Comparison of ENCODE assay signal across 8 cellular contexts in genomic region chr22:38873469-38874411, GRCh38. TPM values are rescaled to one million over a fixed set of nuclear protein-coding genes. Genes with fewer than 3 reads are reported as not detected.
A peak's percentile ranks its signal among the peaks of the same experiment; 100 is the strongest.
DNase-seq lines count a peak whose midpoint lies in the region; FAIRE-seq and TF ChIP-seq lines count a peak whose summit lies in the region.

No MANE protein-coding gene starts in this region.

- H3K27me3 ChIP-seq in BLaER1 = peaks cover 6% of the 10 kb centered on the region; the same call in 1 of the 2 replicates
- no peaks in the 10 kb centered on the region for H3K27me3 ChIP-seq in effector memory CD4-positive, alpha-beta T cell (replicated peaks; ENCODE audit: control insufficient read depth, insufficient read depth, low read length, poor library complexity, severe bottlenecking)

- peaks cover 10% of the 10 kb centered on the region for H3K36me3 ChIP-seq in BLaER1
- H3K36me3 ChIP-seq in effector memory CD4-positive, alpha-beta T cell (ENCODE audit: control insufficient read depth, insufficient read depth, low read length) = peaks cover 6% of the 10 kb centered on the region

- H3K36me3 Mint-ChIP-seq in IgD-negative memory B cell = no peaks in the 10 kb centered on the region

- peaks cover 17 to 24% (median 21%) of the 10 kb centered on the region in 3 donors for H3K4me1 Mint-ChIP-seq in IgD-negative memory B cell

- no peaks in the 10 kb centered on the region for H3K9me3 ChIP-seq in BLaER1
- H3K9me3 ChIP-seq in effector memory CD4-positive, alpha-beta T cell (ENCODE audit: control insufficient read depth, low read length) = no peaks in the 10 kb centered on the region

- peak; percentile 84 for DNase-seq in activated CD4-positive, alpha-beta T cell treated with anti-CD3 and anti-CD28 coated beads for 48 hours
- peak in 2 of 3 donors; percentile 52 to 60 for DNase-seq in effector memory CD4-positive, alpha-beta T cell
- DNase-seq in posterior vena cava (ENCODE audit: low spot score) (peak; percentile 55), OCI-M2 (lab: John Stamatoyannopoulos, UW; ENCODE audit: unreplicated experiment) (no peak), NCI-H1048 (lab: John Stamatoyannopoulos, UW) (no peak), D721Med (ENCODE audit: insufficient read length, low spot score) (no peak)

- no peaks in the 10 kb centered on the region for H3K9me3 Mint-ChIP-seq in IgD-negative memory B cell

- no peak for TF ChIP-seq CTCF in D721Med (IDR thresholded peaks at IDR 0.05; ENCODE audit: insufficient read depth, missing control alignments)

- H4K20me1 ChIP-seq in BLaER1 = peaks cover 27% of the 10 kb centered on the region

- H3K4me3 Mint-ChIP-seq in IgD-negative memory B cell = peak overlapping the region; percentile 85 to 96 (median 90)

- H3K9ac ChIP-seq in BLaER1 = no peak overlapping the region

- H3K27ac Mint-ChIP-seq in IgD-negative memory B cell = peak overlapping the region; percentile 26 to 93 (median 72)

- intact Hi-C loops in posterior vena cava (cut with DNase I) = loop anchor here in 1 of 2 donors (5.0 kb wide), 1 partner anchor 49 kb away; no protein-coding TSS in a partner anchor

- no peak overlapping the region for H3K4me3 ChIP-seq in BLaER1
- H3K4me3 ChIP-seq in effector memory CD4-positive, alpha-beta T cell (ENCODE audit: insufficient read depth, low read depth, low read length, poor library complexity, severe bottlenecking) = no peak overlapping the region

- H3K27ac ChIP-seq in BLaER1 = no peak overlapping the region
- H3K27ac ChIP-seq in effector memory CD4-positive, alpha-beta T cell (ENCODE audit: insufficient read depth, low read length, poor library complexity, severe bottlenecking) = peak overlapping the region; percentile 25

- H3K4me1 ChIP-seq in BLaER1 = peaks cover 36% of the 10 kb centered on the region
- peaks cover 38% of the 10 kb centered on the region for H3K4me1 ChIP-seq in effector memory CD4-positive, alpha-beta T cell (ENCODE audit: control insufficient read depth, insufficient read depth, low read length, poor library complexity, severe bottlenecking)

- no peak for FAIRE-seq in D721Med (lab: Jason Lieb, UNC)

- H3K4me2 ChIP-seq in BLaER1 = peak overlapping the region; percentile 93

- peaks cover 5% of the 10 kb centered on the region for H3K27me3 Mint-ChIP-seq in IgD-negative memory B cell

RNA-seq across cellular contexts. Expression of gene CBX6, which starts 1.7 kb away (rescaled TPM):
- polyA plus RNA-seq in IgD-negative memory B cell = 7.1 TPM
- 100 to 1,000 TPM in 1 of 2 donors, 10 to 100 TPM in 1; 98.0 to 105 TPM for total RNA-seq in posterior vena cava

RNA-seq across cellular contexts. Expression of gene NPTXR, which starts 29.9 kb away (rescaled TPM):
- polyA plus RNA-seq in IgD-negative memory B cell = 0.04 TPM
- 1 to 10 TPM; 8.3 to 8.4 TPM for total RNA-seq in posterior vena cava

Comparison
In these comparisons a context has a peak if more than half of its experiments do, and no peak if none do; other contexts are left out.
1. DNase-seq: peak in activated CD4-positive, alpha-beta T cell treated with anti-CD3 and anti-CD28 coated beads for 48 hours (single experiment), effector memory CD4-positive, alpha-beta T cell (2 of 3) and posterior vena cava (single experiment); none in OCI-M2 (single experiment), NCI-H1048 (single experiment) and D721Med (single experiment).